ENCODE assay signal across 15 cellular contexts in genomic region chr7:116834815-116835533, GRCh38. TPM values are rescaled to one million over a fixed set of nuclear protein-coding genes. Genes with fewer than 3 reads are reported as not detected.
DNase-seq lines count a peak whose midpoint lies in the region; ATAC-seq and TF ChIP-seq lines count a peak whose summit lies in the region.
"Had no signal": no experiment of that assay in that cellular context is flagged by ENCODE, and none has a peak within 500 bp of the region (broad histone marks: within the 10 kb centered on the region; RNA-seq: fewer than 3 reads in every experiment).

No MANE protein-coding gene starts in this region.

- ATAC-seq in activated T-cell treated with anti-CD3 and anti-CD28 coated beads, Interleukin-2, amount 50 U/mL, for 4 hours, result peak; percentile 52 to 62
- ATAC-seq in RWPE2 (ENCODE audit: low read depth), result peak; percentile 75; the same call in 2 of the 3 replicates
- no peak for ATAC-seq in HG03571 (IDR thresholded peaks at IDR 0.05; ENCODE audit: unreplicated experiment)

- DNase-seq in activated T-cell treated with anti-CD3 and anti-CD28 coated beads, Interleukin-2, amount 50 U/mL, for 4 hours, result no peak
- DNase-seq in activated T-cell treated with anti-CD3 and anti-CD28 coated beads, Interleukin-2, amount 50 U/mL, for 48 hours, result no peak
- DNase-seq in RWPE2 (ENCODE audit: low spot score) (no peak), fibroblast of the aortic adventitia (ENCODE audit: low read depth) (peak; percentile 42), smooth muscle cell of the brain vasculature (ENCODE audit: low read depth, low spot score) (peak; percentile 9), NCI-H1092 treated with DMSO at 0.1 percent for 48 hours (lab: John Stamatoyannopoulos, UW) (no peak)
- no peak for DNase-seq in activated CD4-positive, alpha-beta T cell treated with anti-CD3 and anti-CD28 coated beads, Interleukin-2, amount 50 U/mL, for 48 hours
- DNase-seq: activated CD4-positive, CD25-positive, alpha-beta regulatory T cell treated with anti-CD3 and anti-CD28 coated beads, Interleukin-2, amount 50 U/mL, for 72 hours; activated effector memory CD4-positive, alpha-beta T cell treated with anti-CD3 and anti-CD28 coated beads, Interleukin-2, amount 50 U/mL, for 16 hours; DMS79; MV-4-11; retina; tibial artery had no signal

- H3K27me3 Mint-ChIP-seq in activated T-cell treated with anti-CD3 and anti-CD28 coated beads, Interleukin-2, amount 50 U/mL, for 4 hours (ENCODE audit: low read depth), result no peaks in the 10 kb centered on the region

- H3K4me3 ChIP-seq in RWPE2 (ENCODE audit: severe bottlenecking) (no peak overlapping the region), fibroblast of the aortic adventitia (ENCODE audit: low read depth, low read length) (no peak overlapping the region)
- H3K4me3 ChIP-seq: tibial artery had no signal

- no peak overlapping the region for H3K27ac ChIP-seq in RWPE2 (ENCODE audit: poor library complexity, severe bottlenecking)
- H3K27ac ChIP-seq: tibial artery had no signal

- no peaks in the 10 kb centered on the region for H3K36me3 ChIP-seq in RWPE2 (ENCODE audit: low read depth)
- H3K36me3 ChIP-seq: tibial artery had no signal

- peaks cover 7% of the 10 kb centered on the region for H3K4me1 ChIP-seq in RWPE2 (ENCODE audit: insufficient read depth, poor library complexity, severe bottlenecking)
- H3K4me1 ChIP-seq: tibial artery had no signal

- H3K4me3 Mint-ChIP-seq in activated T-cell treated with anti-CD3 and anti-CD28 coated beads, Interleukin-2, amount 50 U/mL, for 4 hours, result no peak overlapping the region
- H3K4me3 Mint-ChIP-seq: dendritic cell treated with granulocyte-macrophage colony-stimulating factor and Interleukin-4, amounts not matched to agents 40 ng/mL and 50 ng/mL, for 4 days had no signal

- H3K9me3 ChIP-seq in RWPE2 (ENCODE audit: severe bottlenecking), result no peaks in the 10 kb centered on the region
- H3K9me3 ChIP-seq: tibial artery had no signal

- TF ChIP-seq CTCF in RWPE2 (IDR thresholded peaks at IDR 0.05; ENCODE audit: poor library complexity, severe bottlenecking) (no peak), fibroblast of the aortic adventitia (IDR thresholded peaks at IDR 0.05; ENCODE audit: insufficient read depth, low read length) (no peak)

- no peaks in the 10 kb centered on the region for H3K27me3 ChIP-seq in RWPE2 (ENCODE audit: insufficient read depth, poor library complexity, severe bottlenecking)
- H3K27me3 ChIP-seq: tibial artery had no signal

- H3K36me3 Mint-ChIP-seq in activated T-cell treated with anti-CD3 and anti-CD28 coated beads, Interleukin-2, amount 50 U/mL, for 4 hours (ENCODE audit: insufficient read depth), result no peaks in the 10 kb centered on the region

- no peaks in the 10 kb centered on the region for H3K4me1 Mint-ChIP-seq in activated T-cell treated with anti-CD3 and anti-CD28 coated beads, Interleukin-2, amount 50 U/mL, for 4 hours (ENCODE audit: low read depth)

- no peaks in the 10 kb centered on the region for H3K9me3 Mint-ChIP-seq in activated T-cell treated with anti-CD3 and anti-CD28 coated beads, Interleukin-2, amount 50 U/mL, for 4 hours
- H3K9me3 Mint-ChIP-seq: dendritic cell treated with granulocyte-macrophage colony-stimulating factor and Interleukin-4, amounts not matched to agents 40 ng/mL and 50 ng/mL, for 4 days had no signal

RNA-seq across cellular contexts. Expression of gene CAPZA2, which starts 27.4 kb away (rescaled TPM):
- 100 to 1,000 TPM; 172 to 178 (median 175) TPM for total RNA-seq in activated T-cell treated with anti-CD3 and anti-CD28 coated beads, Interleukin-2, amount 50 U/mL, for 4 hours
- total RNA-seq in fibroblast of the aortic adventitia (ENCODE audit: low replicate concordance), result 174 and 246 TPM in 2 replicates

Comparison
In these comparisons a context has a peak if more than half of its experiments do, and no peak if none do; other contexts are left out.
1. DNase-seq: peak in fibroblast of the aortic adventitia (single experiment) and smooth muscle cell of the brain vasculature (single experiment); none in activated T-cell treated with anti-CD3 and anti-CD28 coated beads, Interleukin-2, amount 50 U/mL, for 4 hours (single experiment), activated T-cell treated with anti-CD3 and anti-CD28 coated beads, Interleukin-2, amount 50 U/mL, for 48 hours (0 of 2), RWPE2 (single experiment), NCI-H1092 treated with DMSO at 0.1 percent for 48 hours (single experiment) and activated CD4-positive, alpha-beta T cell treated with anti-CD3 and anti-CD28 coated beads, Interleukin-2, amount 50 U/mL, for 48 hours (0 of 2).